Comparison of ENCODE assay signal across 17 cellular contexts in the genomic region with DNA sequence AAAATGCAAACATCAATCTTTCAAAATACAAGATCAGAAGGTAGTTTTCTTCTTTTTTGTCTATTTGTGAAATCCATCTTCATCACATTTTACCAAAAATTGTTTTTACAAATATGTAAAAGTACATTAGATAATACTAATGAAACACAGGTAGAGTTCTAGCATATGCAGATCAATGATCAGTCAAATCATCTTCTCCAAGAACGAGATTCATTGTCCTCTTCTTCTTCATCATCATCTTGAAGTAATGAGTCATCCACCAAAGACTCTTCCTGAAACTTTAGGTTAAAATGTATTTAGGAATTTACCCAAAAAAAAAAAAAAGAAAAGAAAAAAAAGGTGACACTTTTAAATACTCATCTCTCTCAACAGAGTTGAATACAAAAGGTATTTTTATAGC.
DNase-seq lines count a peak whose midpoint lies in the region; ATAC-seq lines count a peak whose summit lies in the region.
"Had no signal": no experiment of that assay in that cellular context is flagged by ENCODE, and none has a peak within 500 bp of the region (broad histone marks: within the 10 kb centered on the region; RNA-seq: fewer than 3 reads in every experiment).

No MANE protein-coding gene starts in this region.

- H3K36me3 ChIP-seq in CD4-positive, CD25-positive, alpha-beta regulatory T cell (ENCODE audit: control insufficient read depth, insufficient read depth, low read length) = peaks cover 41% of the 10 kb centered on the region

- H3K4me1 Mint-ChIP-seq in activated T-cell treated with anti-CD3 and anti-CD28 coated beads, Interleukin-2, amount 50 U/mL, for 72 hours (ENCODE audit: low read depth) = peaks cover 16% of the 10 kb centered on the region
- peaks cover 0 to 14% (median 7%) of the 10 kb centered on the region in 4 donors for H3K4me1 Mint-ChIP-seq in CD4-positive, CD25-positive, alpha-beta regulatory T cell
- H3K4me1 Mint-ChIP-seq in activated T-helper 17 cell treated with anti-CD3 and anti-CD28 coated beads, Interleukin-2, amount 50 U/mL, for 72 hours = no peaks in the 10 kb centered on the region
- H3K4me1 Mint-ChIP-seq: B cell, GM23338 had no signal

- H3K27ac Mint-ChIP-seq in activated T-cell treated with anti-CD3 and anti-CD28 coated beads, Interleukin-2, amount 50 U/mL, for 72 hours = peak overlapping the region; percentile 92
- no peak overlapping the region for H3K27ac Mint-ChIP-seq in CD4-positive, CD25-positive, alpha-beta regulatory T cell
- no peak overlapping the region for H3K27ac Mint-ChIP-seq in activated T-helper 17 cell treated with anti-CD3 and anti-CD28 coated beads, Interleukin-2, amount 50 U/mL, for 72 hours
- H3K27ac Mint-ChIP-seq: B cell, GM23338 had no signal

- no peaks in the 10 kb centered on the region for H3K27me3 Mint-ChIP-seq in activated T-cell treated with anti-CD3 and anti-CD28 coated beads, Interleukin-2, amount 50 U/mL, for 72 hours (ENCODE audit: low read depth)
- no peaks in the 10 kb centered on the region for H3K27me3 Mint-ChIP-seq in CD4-positive, CD25-positive, alpha-beta regulatory T cell
- H3K27me3 Mint-ChIP-seq in activated T-helper 17 cell treated with anti-CD3 and anti-CD28 coated beads, Interleukin-2, amount 50 U/mL, for 72 hours = no peaks in the 10 kb centered on the region
- H3K27me3 Mint-ChIP-seq: B cell; CD4-positive, alpha-beta T cell; CD8-positive, alpha-beta memory T cell had no signal

- no peaks in the 10 kb centered on the region for H3K4me1 ChIP-seq in CD4-positive, CD25-positive, alpha-beta regulatory T cell (ENCODE audit: control insufficient read depth, insufficient read depth, low read length, poor library complexity, severe bottlenecking)
- H3K4me1 ChIP-seq: BLaER1 had no signal

- no peaks in the 10 kb centered on the region for H3K27me3 ChIP-seq in CD4-positive, CD25-positive, alpha-beta regulatory T cell (ENCODE audit: control insufficient read depth, insufficient read depth, low read length)
- H3K27me3 ChIP-seq: BLaER1 had no signal

- peak overlapping the region; percentile 5 for H3K27ac ChIP-seq in CD4-positive, CD25-positive, alpha-beta regulatory T cell (ENCODE audit: insufficient read depth, low read length, poor library complexity, severe bottlenecking)
- H3K27ac ChIP-seq: 22Rv1, BLaER1, C4-2B had no signal

- no peak overlapping the region for H3K4me3 ChIP-seq in CD4-positive, CD25-positive, alpha-beta regulatory T cell (ENCODE audit: low read depth, low read length)
- H3K4me3 ChIP-seq: BLaER1, GM23338 had no signal

- no peak for ATAC-seq in activated T-cell treated with anti-CD3 and anti-CD28 coated beads, Interleukin-2, amount 50 U/mL, for 72 hours (replicated peaks in 1 of 2)
- ATAC-seq in CD4-positive, CD25-positive, alpha-beta regulatory T cell (ENCODE audit: low read depth in 2 of 2) = no peak
- peak; percentile 62 for ATAC-seq in activated T-helper 17 cell treated with anti-CD3 and anti-CD28 coated beads, Interleukin-2, amount 50 U/mL, for 72 hours (replicated peaks)
- no peak for ATAC-seq in stimulated activated naive CD8-positive, alpha-beta T cell treated with anti-CD3 and anti-CD28 coated beads, Interleukin-15, Interleukin-2, amounts not matched to agents 100 U/mL and 50 U/mL, for 24 hours
- ATAC-seq: GM23338 had no signal

- no peak overlapping the region for H3K4me3 Mint-ChIP-seq in activated T-cell treated with anti-CD3 and anti-CD28 coated beads, Interleukin-2, amount 50 U/mL, for 72 hours
- H3K4me3 Mint-ChIP-seq in CD4-positive, CD25-positive, alpha-beta regulatory T cell = no peak overlapping the region
- H3K4me3 Mint-ChIP-seq in activated T-helper 17 cell treated with anti-CD3 and anti-CD28 coated beads, Interleukin-2, amount 50 U/mL, for 72 hours = no peak overlapping the region
- H3K4me3 Mint-ChIP-seq: B cell; CD4-positive, alpha-beta T cell; CD8-positive, alpha-beta memory T cell; GM23338 had no signal

- no peaks in the 10 kb centered on the region for H3K9me3 Mint-ChIP-seq in activated T-cell treated with anti-CD3 and anti-CD28 coated beads, Interleukin-2, amount 50 U/mL, for 72 hours
- no peaks in the 10 kb centered on the region for H3K9me3 Mint-ChIP-seq in CD4-positive, CD25-positive, alpha-beta regulatory T cell
- H3K9me3 Mint-ChIP-seq in activated T-helper 17 cell treated with anti-CD3 and anti-CD28 coated beads, Interleukin-2, amount 50 U/mL, for 72 hours = no peaks in the 10 kb centered on the region
- H3K9me3 Mint-ChIP-seq: CD4-positive, alpha-beta T cell; CD8-positive, alpha-beta memory T cell; GM23338 had no signal

- no peaks in the 10 kb centered on the region for H3K9me3 ChIP-seq in CD4-positive, CD25-positive, alpha-beta regulatory T cell (ENCODE audit: control insufficient read depth in 2 of 2, low read length in 2 of 2)
- H3K9me3 ChIP-seq: BLaER1 had no signal

- no peak for DNase-seq in activated T-cell treated with anti-CD3 and anti-CD28 coated beads, Interleukin-2, amount 50 U/mL, for 72 hours
- no peak for DNase-seq in activated T-cell treated with anti-CD3 and anti-CD28 coated beads for 4 hours
- DNase-seq in CD4-positive, CD25-positive, alpha-beta regulatory T cell = no peak
- no peak for DNase-seq in stimulated activated naive CD8-positive, alpha-beta T cell treated with anti-CD3 and anti-CD28 coated beads, Interleukin-15, Interleukin-2, amounts not matched to agents 100 U/mL and 50 U/mL, for 24 hours
- no peak for DNase-seq in DMS 273 (lab: John Stamatoyannopoulos, UW; ENCODE audit: unreplicated experiment)
- DNase-seq: CD4-positive, alpha-beta T cell; CD8-positive, alpha-beta memory T cell; DMS53; DMS79 treated with DMSO at 0.1 percent for 48 hours; GF-D8; HCEC 1CT had no signal

- peaks cover 0 to 23% of the 10 kb centered on the region in 2 donors for H3K36me3 Mint-ChIP-seq in activated T-cell treated with anti-CD3 and anti-CD28 coated beads, Interleukin-2, amount 50 U/mL, for 72 hours (ENCODE audit: insufficient read depth in 2 of 2)
- peaks cover 27% of the 10 kb centered on the region for H3K36me3 Mint-ChIP-seq in CD4-positive, CD25-positive, alpha-beta regulatory T cell
- H3K36me3 Mint-ChIP-seq in activated T-helper 17 cell treated with anti-CD3 and anti-CD28 coated beads, Interleukin-2, amount 50 U/mL, for 72 hours (ENCODE audit: low read depth) = peaks cover 87% of the 10 kb centered on the region
